Comparison of ENCODE assay signal across 9 cellular contexts in the genomic region with DNA sequence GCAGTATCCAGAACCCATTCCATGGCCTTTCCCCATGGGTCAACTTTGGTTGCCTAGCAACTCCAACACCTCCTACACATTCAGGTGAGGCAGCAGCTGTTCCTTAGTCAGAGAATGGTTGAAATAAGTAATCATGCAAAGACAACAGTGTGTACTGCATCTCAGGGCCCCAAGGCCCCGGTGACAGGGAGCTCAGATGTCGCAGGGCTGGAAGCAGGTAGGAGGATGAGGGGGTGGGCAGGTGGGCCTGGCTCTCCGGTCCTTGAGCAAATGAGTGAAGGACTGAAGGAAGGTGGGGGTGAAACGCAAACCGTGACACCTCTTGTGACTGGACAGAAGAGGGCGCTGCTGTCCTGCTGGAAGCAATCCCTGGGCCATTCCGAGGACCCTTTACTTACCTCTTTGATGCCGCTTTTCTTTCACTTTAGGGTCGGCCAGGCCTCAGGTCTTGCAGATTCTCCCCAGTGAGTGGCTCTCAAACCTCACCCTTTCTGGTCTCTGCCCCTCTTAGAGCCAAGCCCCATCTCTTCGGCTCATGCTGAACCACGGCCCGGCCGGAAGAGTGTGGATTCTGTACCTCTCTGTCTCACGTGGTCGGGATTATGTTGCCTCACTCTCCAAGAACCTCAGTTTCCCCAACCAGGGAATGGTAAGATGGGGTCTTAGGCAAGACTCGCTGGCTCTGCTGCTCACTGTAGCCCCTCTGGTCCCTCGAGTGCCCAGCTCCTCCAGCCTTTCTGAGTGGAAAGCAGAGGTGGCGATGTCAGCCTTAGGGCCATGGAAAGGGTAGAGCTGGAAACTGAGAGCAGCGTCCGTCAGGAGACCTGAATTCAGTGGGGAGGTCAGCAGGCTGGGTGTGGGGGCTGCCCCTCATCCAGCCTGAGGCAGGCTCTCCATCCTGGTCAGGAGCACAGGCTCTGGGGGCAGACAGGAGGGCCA. TPM values are rescaled to one million over a fixed set of nuclear protein-coding genes. Genes with fewer than 3 reads are reported as not detected.
A peak's percentile ranks its signal among the peaks of the same experiment; 100 is the strongest.
DNase-seq lines count a peak whose midpoint lies in the region; ATAC-seq and TF ChIP-seq lines count a peak whose summit lies in the region.
"Had no signal": no experiment of that assay in that cellular context is flagged by ENCODE, and none has a peak within 500 bp of the region (broad histone marks: within the 10 kb centered on the region; RNA-seq: fewer than 3 reads in every experiment).

No MANE protein-coding gene starts in this region.

- intact Hi-C loops in CD8-positive, alpha-beta T cell (cut with DNase I, micrococcal nuclease): loop anchor here (1.0 to 2.0 kb wide), 7 partner anchors 91 to 508 kb away; no protein-coding TSS in a partner anchor
- intact Hi-C loops in prostate gland (cut with DNase I): no loop called here

- 36% methylated on average over 20 of the region's 20 CpGs for WGBS in prostate gland

- H3K27ac ChIP-seq in CD8-positive, alpha-beta T cell (ENCODE audit: low read depth, low read length): no peak overlapping the region
- H3K27ac ChIP-seq in OCI-LY3 (ENCODE audit: low read length): no peak overlapping the region
- H3K27ac ChIP-seq in prostate gland: no peak overlapping the region

- no peak overlapping the region for H3K4me3 ChIP-seq in CD8-positive, alpha-beta T cell (ENCODE audit: low read depth, low read length)
- H3K4me3 ChIP-seq in OCI-LY3 (ENCODE audit: low read length) (peak overlapping the region; percentile 50), prostate gland (no peak overlapping the region)

- H3K9ac ChIP-seq in OCI-LY3 (ENCODE audit: low read length): no peak overlapping the region

- H3K4me2 ChIP-seq in OCI-LY3 (ENCODE audit: low read length): peak overlapping the region; percentile 53

- H4K20me1 ChIP-seq in OCI-LY3 (ENCODE audit: insufficient read depth, low read length): no peaks in the 10 kb centered on the region

- DNase-seq in CD8-positive, alpha-beta T cell: peak; percentile 8 to 53 (median 40)
- DNase-seq in HT1080 (ENCODE audit: low read depth) (peak; percentile 52), activated T-helper 1 cell treated with Interleukin-2 at 50 U/mL for 16 hours (ENCODE audit: low read depth) (peak; percentile 18), foreskin melanocyte (peak; percentile 26), prostate gland (ENCODE audit: low spot score) (no peak), occipital lobe (lab: John Stamatoyannopoulos, UW) (no peak)

- peaks cover 3% of the 10 kb centered on the region for H3K4me1 Mint-ChIP-seq in CD8-positive, alpha-beta T cell (ENCODE audit: low read depth)

- H3K9me3 ChIP-seq in CD8-positive, alpha-beta T cell (ENCODE audit: low read length): no peaks in the 10 kb centered on the region
- H3K9me3 ChIP-seq in OCI-LY3 (ENCODE audit: insufficient read depth, low read length) (no peaks in the 10 kb centered on the region), prostate gland (no peaks in the 10 kb centered on the region)

- no peak overlapping the region for H3K27ac Mint-ChIP-seq in CD8-positive, alpha-beta T cell
- H3K27ac Mint-ChIP-seq: IgD-negative memory B cell had no signal

- ATAC-seq in CD8-positive, alpha-beta T cell: peak; percentile 77
- no peak for ATAC-seq in HG03354 (IDR thresholded peaks at IDR 0.05; ENCODE audit: poor library complexity, severe bottlenecking, unreplicated experiment)

- no peaks in the 10 kb centered on the region for H3K27me3 ChIP-seq in CD8-positive, alpha-beta T cell (ENCODE audit: insufficient read depth, low read length)
- H3K27me3 ChIP-seq in OCI-LY3 (ENCODE audit: low read depth, low read length) (peaks cover 18% of the 10 kb centered on the region), prostate gland (replicated peaks; ENCODE audit: insufficient read depth) (peaks cover 5% of the 10 kb centered on the region)

- POLR2A ChIA-PET in CD8-positive, alpha-beta T cell (lab: Charles Lee): no interaction called here

- H3K27me3 Mint-ChIP-seq in CD8-positive, alpha-beta T cell (ENCODE audit: low read depth): peaks cover 26% of the 10 kb centered on the region

- no peak for TF ChIP-seq POLR2A in prostate gland (IDR thresholded peaks at IDR 0.05)

- peak overlapping the region; percentile 47; the same call in 1 of the 2 replicates for H2AFZ ChIP-seq in OCI-LY3 (ENCODE audit: low read depth, low read length)

- TF ChIP-seq CTCF in CD8-positive, alpha-beta T cell (IDR thresholded peaks at IDR 0.05): peak; percentile 64
- TF ChIP-seq CTCF in OCI-LY3 (IDR thresholded peaks at IDR 0.05; ENCODE audit: low read depth, low read length) (peak; percentile 74), prostate gland (IDR thresholded peaks at IDR 0.05) (peak in 3 of 4 experiments; percentile 13 to 43 (median 41))

- H3K4me1 ChIP-seq in CD8-positive, alpha-beta T cell (ENCODE audit: insufficient read depth, low read length): peaks cover 6% of the 10 kb centered on the region
- H3K4me1 ChIP-seq in OCI-LY3 (ENCODE audit: low read length): no peaks in the 10 kb centered on the region
- no peaks in the 10 kb centered on the region for H3K4me1 ChIP-seq in prostate gland (replicated peaks)

- no peaks in the 10 kb centered on the region for H3K36me3 Mint-ChIP-seq in CD8-positive, alpha-beta T cell
- H3K36me3 Mint-ChIP-seq: IgD-negative memory B cell had no signal

- H3K36me3 ChIP-seq in CD8-positive, alpha-beta T cell (ENCODE audit: insufficient read depth, low read length): no peaks in the 10 kb centered on the region
- H3K36me3 ChIP-seq in OCI-LY3 (replicated peaks; ENCODE audit: low read depth, low read length) (no peaks in the 10 kb centered on the region), prostate gland (no peaks in the 10 kb centered on the region)

- H3K9me3 Mint-ChIP-seq in CD8-positive, alpha-beta T cell: no peaks in the 10 kb centered on the region
- H3K9me3 Mint-ChIP-seq: IgD-negative memory B cell had no signal

- CTCF ChIA-PET in CD8-positive, alpha-beta T cell (lab: Charles Lee): interaction anchor here (0.9 to 4.2 kb wide), 16 partner anchors 8 to 468 kb away, joined by 3 to 34 read pairs (median 3); no protein-coding TSS in a partner anchor

- H3K79me2 ChIP-seq in OCI-LY3 (ENCODE audit: low read length): no peaks in the 10 kb centered on the region

- peak overlapping the region; percentile 22 for H3K4me3 Mint-ChIP-seq in CD8-positive, alpha-beta T cell

RNA-seq across cellular contexts. Expression of a gene that starts 5.6 kb away (rescaled TPM):
- total RNA-seq in CD8-positive, alpha-beta T cell: not detected
- not detected in 2 replicates for total RNA-seq in HT1080 (2014; rRNA removed; shearing (Covaris generic))
- 0.03 TPM in 2 replicates for polyA plus RNA-seq in HT1080 (2015; cell fraction: cytosol; rRNA removed)
- not detected in 2 replicates for polyA plus RNA-seq in HT1080 (2015; cell fraction: nucleus; rRNA removed)
- total RNA-seq in prostate gland (not detected), occipital lobe (not detected)
- polyA plus RNA-seq: IgD-negative memory B cell had no signal

Comparison
In these comparisons a context has a peak if more than half of its experiments do, and no peak if none do; other contexts are left out.
1. DNase-seq: peak in CD8-positive, alpha-beta T cell (7 of 7), HT1080 (single experiment), activated T-helper 1 cell treated with Interleukin-2 at 50 U/mL for 16 hours (single experiment) and foreskin melanocyte (single experiment); none in prostate gland (single experiment) and occipital lobe (single experiment).
2. Peak in every context shown above with its lines, with median percentiles within 50 percentile points of each other: CTCF ChIP-seq.